Comparison of ENCODE assay signal across 1 cellular context in the genomic region with DNA sequence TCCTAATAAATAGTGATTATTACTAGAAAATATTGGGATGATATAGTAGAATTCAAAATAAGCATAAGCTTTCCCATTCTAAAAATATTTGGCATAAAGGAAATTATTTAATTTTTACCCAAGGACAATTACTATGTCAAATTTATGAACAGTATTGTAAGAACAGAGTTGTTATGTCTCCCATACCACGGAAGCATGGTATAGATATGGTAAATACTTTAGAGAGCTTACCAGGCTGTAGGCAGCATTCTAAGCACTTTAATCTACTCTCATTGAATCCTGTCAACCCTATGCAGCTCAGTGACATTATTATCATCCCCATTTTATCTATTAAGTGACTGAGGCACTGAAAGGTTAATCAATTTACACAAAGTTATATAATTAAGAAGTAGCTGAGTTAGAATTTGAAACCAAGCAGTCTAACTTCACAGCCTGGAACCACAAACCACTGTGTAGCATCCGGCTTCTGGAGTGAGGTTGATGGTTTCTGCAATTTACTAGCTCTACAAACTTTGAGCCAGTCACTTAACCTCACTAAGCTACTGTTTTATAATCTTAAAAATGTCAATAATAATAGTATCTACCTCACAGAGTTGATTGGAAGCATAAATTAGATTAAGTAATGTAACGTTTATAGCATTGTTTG.
TF ChIP-seq lines count a peak whose summit lies in the region.

No MANE protein-coding gene starts in this region.

TF ChIP-seq in GM23338, 12 proteins besides CTCF, POLR2A, EP300 and RAD21 (continued from another document):
- TF ChIP-seq, protein P1, sequence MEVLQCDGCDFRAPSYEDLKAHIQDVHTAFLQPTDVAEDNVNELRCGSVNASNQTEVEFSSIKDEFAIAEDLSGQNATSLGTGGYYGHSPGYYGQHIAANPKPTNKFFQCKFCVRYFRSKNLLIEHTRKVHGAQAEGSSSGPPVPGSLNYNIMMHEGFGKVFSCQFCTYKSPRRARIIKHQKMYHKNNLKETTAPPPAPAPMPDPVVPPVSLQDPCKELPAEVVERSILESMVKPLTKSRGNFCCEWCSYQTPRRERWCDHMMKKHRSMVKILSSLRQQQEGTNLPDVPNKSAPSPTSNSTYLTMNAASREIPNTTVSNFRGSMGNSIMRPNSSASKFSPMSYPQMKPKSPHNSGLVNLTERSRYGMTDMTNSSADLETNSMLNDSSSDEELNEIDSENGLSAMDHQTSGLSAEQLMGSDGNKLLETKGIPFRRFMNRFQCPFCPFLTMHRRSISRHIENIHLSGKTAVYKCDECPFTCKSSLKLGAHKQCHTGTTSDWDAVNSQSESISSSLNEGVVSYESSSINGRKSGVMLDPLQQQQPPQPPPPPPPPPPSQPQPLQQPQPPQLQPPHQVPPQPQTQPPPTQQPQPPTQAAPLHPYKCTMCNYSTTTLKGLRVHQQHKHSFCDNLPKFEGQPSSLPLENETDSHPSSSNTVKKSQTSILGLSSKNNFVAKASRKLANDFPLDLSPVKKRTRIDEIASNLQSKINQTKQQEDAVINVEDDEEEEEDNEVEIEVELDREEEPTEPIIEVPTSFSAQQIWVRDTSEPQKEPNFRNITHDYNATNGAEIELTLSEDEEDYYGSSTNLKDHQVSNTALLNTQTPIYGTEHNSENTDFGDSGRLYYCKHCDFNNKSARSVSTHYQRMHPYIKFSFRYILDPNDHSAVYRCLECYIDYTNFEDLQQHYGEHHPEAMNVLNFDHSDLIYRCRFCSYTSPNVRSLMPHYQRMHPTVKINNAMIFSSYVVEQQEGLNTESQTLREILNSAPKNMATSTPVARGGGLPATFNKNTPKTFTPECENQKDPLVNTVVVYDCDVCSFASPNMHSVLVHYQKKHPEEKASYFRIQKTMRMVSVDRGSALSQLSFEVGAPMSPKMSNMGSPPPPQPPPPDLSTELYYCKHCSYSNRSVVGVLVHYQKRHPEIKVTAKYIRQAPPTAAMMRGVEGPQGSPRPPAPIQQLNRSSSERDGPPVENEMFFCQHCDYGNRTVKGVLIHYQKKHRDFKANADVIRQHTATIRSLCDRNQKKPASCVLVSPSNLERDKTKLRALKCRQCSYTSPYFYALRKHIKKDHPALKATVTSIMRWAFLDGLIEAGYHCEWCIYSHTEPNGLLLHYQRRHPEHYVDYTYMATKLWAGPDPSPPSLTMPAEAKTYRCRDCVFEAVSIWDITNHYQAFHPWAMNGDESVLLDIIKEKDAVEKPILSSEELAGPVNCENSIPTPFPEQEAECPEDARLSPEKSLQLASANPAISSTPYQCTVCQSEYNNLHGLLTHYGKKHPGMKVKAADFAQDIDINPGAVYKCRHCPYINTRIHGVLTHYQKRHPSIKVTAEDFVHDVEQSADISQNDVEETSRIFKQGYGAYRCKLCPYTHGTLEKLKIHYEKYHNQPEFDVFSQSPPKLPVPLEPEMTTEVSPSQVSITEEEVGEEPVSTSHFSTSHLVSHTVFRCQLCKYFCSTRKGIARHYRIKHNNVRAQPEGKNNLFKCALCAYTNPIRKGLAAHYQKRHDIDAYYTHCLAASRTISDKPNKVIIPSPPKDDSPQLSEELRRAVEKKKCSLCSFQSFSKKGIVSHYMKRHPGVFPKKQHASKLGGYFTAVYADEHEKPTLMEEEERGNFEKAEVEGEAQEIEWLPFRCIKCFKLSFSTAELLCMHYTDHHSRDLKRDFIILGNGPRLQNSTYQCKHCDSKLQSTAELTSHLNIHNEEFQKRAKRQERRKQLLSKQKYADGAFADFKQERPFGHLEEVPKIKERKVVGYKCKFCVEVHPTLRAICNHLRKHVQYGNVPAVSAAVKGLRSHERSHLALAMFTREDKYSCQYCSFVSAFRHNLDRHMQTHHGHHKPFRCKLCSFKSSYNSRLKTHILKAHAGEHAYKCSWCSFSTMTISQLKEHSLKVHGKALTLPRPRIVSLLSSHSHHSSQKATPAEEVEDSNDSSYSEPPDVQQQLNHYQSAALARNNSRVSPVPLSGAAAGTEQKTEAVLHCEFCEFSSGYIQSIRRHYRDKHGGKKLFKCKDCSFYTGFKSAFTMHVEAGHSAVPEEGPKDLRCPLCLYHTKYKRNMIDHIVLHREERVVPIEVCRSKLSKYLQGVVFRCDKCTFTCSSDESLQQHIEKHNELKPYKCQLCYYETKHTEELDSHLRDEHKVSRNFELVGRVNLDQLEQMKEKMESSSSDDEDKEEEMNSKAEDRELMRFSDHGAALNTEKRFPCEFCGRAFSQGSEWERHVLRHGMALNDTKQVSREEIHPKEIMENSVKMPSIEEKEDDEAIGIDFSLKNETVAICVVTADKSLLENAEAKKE (CRISPR knock-in tag; IDR thresholded peaks at IDR 0.05): no peak
- TF ChIP-seq, protein P2, sequence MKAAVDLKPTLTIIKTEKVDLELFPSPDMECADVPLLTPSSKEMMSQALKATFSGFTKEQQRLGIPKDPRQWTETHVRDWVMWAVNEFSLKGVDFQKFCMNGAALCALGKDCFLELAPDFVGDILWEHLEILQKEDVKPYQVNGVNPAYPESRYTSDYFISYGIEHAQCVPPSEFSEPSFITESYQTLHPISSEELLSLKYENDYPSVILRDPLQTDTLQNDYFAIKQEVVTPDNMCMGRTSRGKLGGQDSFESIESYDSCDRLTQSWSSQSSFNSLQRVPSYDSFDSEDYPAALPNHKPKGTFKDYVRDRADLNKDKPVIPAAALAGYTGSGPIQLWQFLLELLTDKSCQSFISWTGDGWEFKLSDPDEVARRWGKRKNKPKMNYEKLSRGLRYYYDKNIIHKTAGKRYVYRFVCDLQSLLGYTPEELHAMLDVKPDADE (IDR thresholded peaks at IDR 0.05): no peak
